Comparison of ENCODE assay signal across 1 cellular context in the genomic region with DNA sequence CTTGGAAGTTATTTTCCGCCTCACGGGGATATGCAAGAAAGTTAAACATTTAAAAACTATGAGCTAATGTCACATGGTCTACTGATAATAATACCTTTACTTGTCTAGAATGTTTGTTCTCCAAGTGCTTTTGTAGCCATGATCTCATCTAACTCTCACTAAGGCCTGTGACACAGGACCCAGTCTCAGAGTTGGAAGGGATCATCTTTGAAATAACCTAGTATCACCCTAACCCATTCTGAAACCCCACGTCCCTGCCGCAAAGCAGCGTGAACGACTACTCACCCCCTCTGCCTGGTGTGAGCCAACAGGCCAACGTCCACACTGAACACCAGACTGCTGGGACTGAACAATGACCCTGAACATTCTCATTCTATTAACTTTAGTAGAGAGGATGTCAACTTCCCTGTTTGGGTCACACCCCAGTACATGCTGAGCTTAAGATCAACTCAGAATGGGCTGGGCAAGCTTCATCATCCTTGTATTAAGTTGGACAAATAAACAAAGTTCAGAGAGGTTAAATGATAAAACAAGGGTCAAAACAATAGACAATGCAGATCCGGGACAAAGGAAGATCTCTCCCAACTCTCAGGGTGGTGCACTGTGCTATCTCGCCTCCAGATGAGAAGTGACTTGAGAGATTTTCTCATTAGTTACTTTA.
TF ChIP-seq lines count a peak whose summit lies in the region.

No MANE protein-coding gene starts in this region.

TF ChIP-seq in HEK293, 187 proteins besides CTCF, POLR2A, EP300 and RAD21 (continued from another document):
- TF ChIP-seq, protein P1, sequence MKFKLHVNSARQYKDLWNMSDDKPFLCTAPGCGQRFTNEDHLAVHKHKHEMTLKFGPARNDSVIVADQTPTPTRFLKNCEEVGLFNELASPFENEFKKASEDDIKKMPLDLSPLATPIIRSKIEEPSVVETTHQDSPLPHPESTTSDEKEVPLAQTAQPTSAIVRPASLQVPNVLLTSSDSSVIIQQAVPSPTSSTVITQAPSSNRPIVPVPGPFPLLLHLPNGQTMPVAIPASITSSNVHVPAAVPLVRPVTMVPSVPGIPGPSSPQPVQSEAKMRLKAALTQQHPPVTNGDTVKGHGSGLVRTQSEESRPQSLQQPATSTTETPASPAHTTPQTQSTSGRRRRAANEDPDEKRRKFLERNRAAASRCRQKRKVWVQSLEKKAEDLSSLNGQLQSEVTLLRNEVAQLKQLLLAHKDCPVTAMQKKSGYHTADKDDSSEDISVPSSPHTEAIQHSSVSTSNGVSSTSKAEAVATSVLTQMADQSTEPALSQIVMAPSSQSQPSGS (tag by site-specific recombination; IDR thresholded peaks at IDR 0.05; ENCODE audit: low read depth): peak; percentile 43; the same call in 1 of the 2 replicates
- peak; percentile 33; the same call in 1 of the 2 replicates for TF ChIP-seq ZIC2 (tag by site-specific recombination; IDR thresholded peaks at IDR 0.05)
- TF ChIP-seq ZNF664 (tag by site-specific recombination; IDR thresholded peaks at IDR 0.05): 0 out of 2 replicates have a peak, but pooled peaks have one; percentile 24
- TF ChIP-seq KLF7 (tag by site-specific recombination; IDR thresholded peaks at IDR 0.05; ENCODE audit: borderline replicate concordance): no peak
- TF ChIP-seq ZNF629 (tag by site-specific recombination; IDR thresholded peaks at IDR 0.05): peak; percentile 8
- TF ChIP-seq ZFP3 (tag by site-specific recombination; IDR thresholded peaks at IDR 0.05; ENCODE audit: low read depth): no peak
- peak; percentile 52 for TF ChIP-seq SP7 (tag by site-specific recombination; IDR thresholded peaks at IDR 0.05)
- TF ChIP-seq, protein P2, sequence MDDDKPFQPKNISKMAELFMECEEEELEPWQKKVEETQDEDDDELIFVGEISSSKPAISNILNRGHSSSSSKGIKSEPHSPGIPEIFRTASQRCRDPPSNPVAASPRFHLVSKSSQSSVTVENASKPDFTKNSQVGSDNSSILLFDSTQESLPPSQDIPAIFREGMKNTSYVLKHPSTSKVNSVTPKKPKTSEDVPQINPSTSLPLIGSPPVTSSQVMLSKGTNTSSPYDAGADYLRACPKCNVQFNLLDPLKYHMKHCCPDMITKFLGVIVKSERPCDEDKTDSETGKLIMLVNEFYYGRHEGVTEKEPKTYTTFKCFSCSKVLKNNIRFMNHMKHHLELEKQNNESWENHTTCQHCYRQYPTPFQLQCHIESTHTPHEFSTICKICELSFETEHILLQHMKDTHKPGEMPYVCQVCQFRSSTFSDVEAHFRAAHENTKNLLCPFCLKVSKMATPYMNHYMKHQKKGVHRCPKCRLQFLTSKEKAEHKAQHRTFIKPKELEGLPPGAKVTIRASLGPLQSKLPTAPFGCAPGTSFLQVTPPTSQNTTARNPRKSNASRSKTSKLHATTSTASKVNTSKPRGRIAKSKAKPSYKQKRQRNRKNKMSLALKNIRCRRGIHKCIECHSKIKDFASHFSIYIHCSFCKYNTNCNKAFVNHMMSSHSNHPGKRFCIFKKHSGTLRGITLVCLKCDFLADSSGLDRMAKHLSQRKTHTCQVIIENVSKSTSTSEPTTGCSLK (tag by site-specific recombination; IDR thresholded peaks at IDR 0.05): no peak
- TF ChIP-seq, protein P3, sequence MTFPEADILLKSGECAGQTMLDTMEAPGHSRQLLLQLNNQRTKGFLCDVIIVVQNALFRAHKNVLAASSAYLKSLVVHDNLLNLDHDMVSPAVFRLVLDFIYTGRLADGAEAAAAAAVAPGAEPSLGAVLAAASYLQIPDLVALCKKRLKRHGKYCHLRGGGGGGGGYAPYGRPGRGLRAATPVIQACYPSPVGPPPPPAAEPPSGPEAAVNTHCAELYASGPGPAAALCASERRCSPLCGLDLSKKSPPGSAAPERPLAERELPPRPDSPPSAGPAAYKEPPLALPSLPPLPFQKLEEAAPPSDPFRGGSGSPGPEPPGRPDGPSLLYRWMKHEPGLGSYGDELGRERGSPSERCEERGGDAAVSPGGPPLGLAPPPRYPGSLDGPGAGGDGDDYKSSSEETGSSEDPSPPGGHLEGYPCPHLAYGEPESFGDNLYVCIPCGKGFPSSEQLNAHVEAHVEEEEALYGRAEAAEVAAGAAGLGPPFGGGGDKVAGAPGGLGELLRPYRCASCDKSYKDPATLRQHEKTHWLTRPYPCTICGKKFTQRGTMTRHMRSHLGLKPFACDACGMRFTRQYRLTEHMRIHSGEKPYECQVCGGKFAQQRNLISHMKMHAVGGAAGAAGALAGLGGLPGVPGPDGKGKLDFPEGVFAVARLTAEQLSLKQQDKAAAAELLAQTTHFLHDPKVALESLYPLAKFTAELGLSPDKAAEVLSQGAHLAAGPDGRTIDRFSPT (tag by site-specific recombination; IDR thresholded peaks at IDR 0.05): no peak
TF ChIP-seq in HEK293: peak in this region for 9.
